In the genomic region with DNA sequence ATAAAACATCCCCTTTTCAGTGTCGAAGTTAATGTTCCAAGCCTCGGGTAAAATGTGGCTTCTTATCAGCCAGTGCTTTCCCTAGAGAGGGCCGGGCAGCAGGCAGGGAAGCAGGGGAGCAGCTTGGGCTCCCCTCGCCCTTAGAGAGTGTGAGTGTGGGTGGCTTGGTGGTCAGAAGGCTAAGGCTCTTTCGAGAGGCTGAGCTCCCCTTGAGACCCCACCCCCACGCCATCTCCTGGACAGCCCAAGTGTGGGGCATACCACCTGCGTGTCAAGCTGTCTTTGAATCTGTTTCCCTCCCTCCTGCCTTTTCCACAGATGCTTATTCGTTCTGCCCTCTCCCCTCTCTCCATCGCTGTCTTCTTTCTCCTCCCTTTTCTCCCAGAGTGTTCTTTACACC, we compare ENCODE assay signal across 10 cellular contexts.
DNase-seq lines count a peak whose midpoint lies in the region; ATAC-seq and TF ChIP-seq lines count a peak whose summit lies in the region.
"Had no signal": no experiment of that assay in that cellular context is flagged by ENCODE, and none has a peak within 500 bp of the region (broad histone marks: within the 10 kb centered on the region; RNA-seq: fewer than 3 reads in every experiment).

No MANE protein-coding gene starts in this region.

- H3K9me3 ChIP-seq in H9 (ENCODE audit: control insufficient read depth, low read depth, low read length), result no peaks in the 10 kb centered on the region
- no peaks in the 10 kb centered on the region for H3K9me3 ChIP-seq in CD4-positive, alpha-beta memory T cell (ENCODE audit: control insufficient read depth in 1 of 2, low read length in 2 of 2)
- H3K9me3 ChIP-seq: lower lobe of right lung had no signal

- H2BK15ac ChIP-seq in H9 (ENCODE audit: low read depth, low read length), result no peak overlapping the region
- no peak overlapping the region for H2BK15ac ChIP-seq in mesendoderm (replicated peaks; ENCODE audit: low read depth)

- H3K4me2 ChIP-seq in H9 (ENCODE audit: insufficient read depth, insufficient read length, low read length) (no peak overlapping the region), mesendoderm (ENCODE audit: low read length) (no peak overlapping the region)

- no CpG with 5 or more reads among the region's 9 CpGs for WGBS in H9 (ENCODE audit: extremely low coverage, insufficient read length, low lambda C conversion rate)
- WGBS in mesendoderm (ENCODE audit: extremely low coverage, insufficient coverage, low lambda C conversion rate), result no CpG with 5 or more reads among the region's 9 CpGs

- no peak for ATAC-seq in GM21723 (IDR thresholded peaks at IDR 0.05; ENCODE audit: unreplicated experiment)
- ATAC-seq in stimulated activated naive B cell treated with anti-CD40 and anti-IgM and Interleukin-4, amounts not matched to agents 10 μg/mL and 1 μg/mL and 100 μg/mL, for 72 hours (replicated peaks), result no peak

- H3K18ac ChIP-seq in H9 (ENCODE audit: insufficient read length, low read depth, low read length), result no peak overlapping the region
- H3K18ac ChIP-seq in mesendoderm (ENCODE audit: low read length), result no peak overlapping the region

- no peak overlapping the region for H3T11ph ChIP-seq in H9 (ENCODE audit: low read length)

- TF ChIP-seq CTCF in AG04449 (IDR thresholded peaks at IDR 0.05; ENCODE audit: insufficient read depth, low read length, missing control alignments) (peak; percentile 16), H9 (conservative IDR thresholded peaks at IDR 0.05) (peak; percentile 49; the same call in 2 of the 3 replicates)

- peaks cover 26 to 31% of the 10 kb centered on the region in 2 experiments for H3K4me1 Mint-ChIP-seq in H9
- H3K4me1 Mint-ChIP-seq in CD4-positive, alpha-beta memory T cell, result peaks cover 0 to 14% (median 7%) of the 10 kb centered on the region in 4 donors
- no peaks in the 10 kb centered on the region for H3K4me1 Mint-ChIP-seq in stimulated activated naive B cell treated with anti-CD40 and anti-IgM and Interleukin-4, amounts not matched to agents 10 μg/mL and 1 μg/mL and 100 μg/mL, for 72 hours
- H3K4me1 Mint-ChIP-seq: B cell had no signal

- POLR2A ChIA-PET in AG04449 (lab: Yijun Ruan, JAX), result interaction anchor here (0.7 kb wide), 1 partner anchor 14 kb away, joined by 3 read pairs; no protein-coding TSS in a partner anchor
- POLR2A ChIA-PET in CD4-positive, alpha-beta memory T cell (lab: Charles Lee; ENCODE audit: partially characterized antibody), result no interaction called here

- no peaks in the 10 kb centered on the region for H4K20me1 ChIP-seq in H9 (ENCODE audit: control insufficient read depth, insufficient read depth, insufficient read length)

- no peaks in the 10 kb centered on the region for H3K23me2 ChIP-seq in H9 (ENCODE audit: insufficient read length, low read depth, low read length, poor library complexity, severe bottlenecking)

- H4K91ac ChIP-seq in H9 (ENCODE audit: insufficient read length, low read depth, low read length), result no peak overlapping the region

- no peak overlapping the region for H2BK12ac ChIP-seq in H9 (ENCODE audit: insufficient read length, low read depth, low read length)

- CTCF ChIA-PET in AG04449 (lab: Yijun Ruan, JAX), result interaction anchor here (0.7 to 13.5 kb wide), 9 partner anchors 11 to 233 kb away, joined by 3 to 122 read pairs (median 5); no protein-coding TSS in a partner anchor
- CTCF ChIA-PET in CD4-positive, alpha-beta memory T cell (lab: Charles Lee; ENCODE audit: partially characterized antibody), result no interaction called here

- H3K79me1 ChIP-seq in H9 (ENCODE audit: insufficient read depth, low read depth, low read length, poor library complexity, severe bottlenecking), result no peaks in the 10 kb centered on the region
- H3K79me1 ChIP-seq in mesendoderm (ENCODE audit: low read length), result no peaks in the 10 kb centered on the region

- H3K56ac ChIP-seq in H9 (ENCODE audit: insufficient read length, low read depth, low read length) (no peak overlapping the region), mesendoderm (ENCODE audit: low read length) (no peak overlapping the region)

- H3K27me3 ChIP-seq in H9 (ENCODE audit: insufficient read depth, low read length) (no peaks in the 10 kb centered on the region; the same call in 1 of the 2 replicates), mesendoderm (ENCODE audit: insufficient read depth, low read length, poor library complexity) (no peaks in the 10 kb centered on the region)
- no peaks in the 10 kb centered on the region for H3K27me3 ChIP-seq in CD4-positive, alpha-beta memory T cell (ENCODE audit: insufficient read depth, low read length)

- no peak overlapping the region for H2AFZ ChIP-seq in H9 (ENCODE audit: low read length)

- H2BK120ac ChIP-seq in H9 (ENCODE audit: low read depth, low read length, poor library complexity, severe bottlenecking), result no peak overlapping the region
- no peak overlapping the region for H2BK120ac ChIP-seq in mesendoderm (ENCODE audit: low read depth, low read length)

- H3K36me3 Mint-ChIP-seq in H9 (ENCODE audit: insufficient read depth in 1 of 3, low read depth in 3 of 3), result no peaks in the 10 kb centered on the region
- H3K36me3 Mint-ChIP-seq in CD4-positive, alpha-beta memory T cell, result no peaks in the 10 kb centered on the region
- H3K36me3 Mint-ChIP-seq in stimulated activated naive B cell treated with anti-CD40 and anti-IgM and Interleukin-4, amounts not matched to agents 10 μg/mL and 1 μg/mL and 100 μg/mL, for 72 hours, result no peaks in the 10 kb centered on the region

- H3K36me3 ChIP-seq in mesendoderm (ENCODE audit: control insufficient read depth, insufficient read depth, low read length), result no peaks in the 10 kb centered on the region
- no peaks in the 10 kb centered on the region for H3K36me3 ChIP-seq in CD4-positive, alpha-beta memory T cell (ENCODE audit: insufficient read depth, low read length)
- H3K36me3 ChIP-seq: lower lobe of right lung had no signal

- no peak overlapping the region for H3K9ac ChIP-seq in H9 (ENCODE audit: extremely low read depth, insufficient read length, low read length)
- H3K9ac ChIP-seq in mesendoderm (ENCODE audit: low read length), result no peak overlapping the region

- no peaks in the 10 kb centered on the region for H3K4me1 ChIP-seq in H9 (ENCODE audit: insufficient read depth, low read length)
- H3K4me1 ChIP-seq in mesendoderm (ENCODE audit: control insufficient read depth, low read depth, low read length), result no peaks in the 10 kb centered on the region
- H3K4me1 ChIP-seq in CD4-positive, alpha-beta memory T cell (ENCODE audit: insufficient read depth, low read length), result peaks cover 11% of the 10 kb centered on the region

- H3K27me3 Mint-ChIP-seq in H9 (ENCODE audit: low read depth), result peaks cover 58% of the 10 kb centered on the region
- peaks cover 0 to 4% of the 10 kb centered on the region in 2 donors for H3K27me3 Mint-ChIP-seq in CD4-positive, alpha-beta memory T cell
- H3K27me3 Mint-ChIP-seq in stimulated activated naive B cell treated with anti-CD40 and anti-IgM and Interleukin-4, amounts not matched to agents 10 μg/mL and 1 μg/mL and 100 μg/mL, for 72 hours, result peaks cover 6 to 12% of the 10 kb centered on the region in 2 donors
- H3K27me3 Mint-ChIP-seq: B cell had no signal

- H3K79me2 ChIP-seq in H9 (ENCODE audit: insufficient read depth, low read length) (no peaks in the 10 kb centered on the region), mesendoderm (ENCODE audit: control insufficient read depth, insufficient read depth, low read length) (no peaks in the 10 kb centered on the region)

- H3K4me3 ChIP-seq in AG04449 (ENCODE audit: low read depth, low read length) (no peak overlapping the region), mesendoderm (ENCODE audit: low read length) (no peak overlapping the region)
- no peak overlapping the region for H3K4me3 ChIP-seq in CD4-positive, alpha-beta memory T cell (ENCODE audit: low read length in 2 of 2)
- H3K4me3 ChIP-seq: lower lobe of right lung had no signal

- H3K4ac ChIP-seq in H9 (ENCODE audit: low read depth, low read length) (no peak overlapping the region), mesendoderm (ENCODE audit: low read depth, low read length) (no peak overlapping the region)

- no peak overlapping the region for H4K5ac ChIP-seq in H9 (ENCODE audit: insufficient read length, low read depth, low read length)
- H4K5ac ChIP-seq in mesendoderm (ENCODE audit: low read length), result no peak overlapping the region

- no peak overlapping the region for H2BK5ac ChIP-seq in H9 (ENCODE audit: insufficient read length, low read length)
- no peak overlapping the region for H2BK5ac ChIP-seq in mesendoderm (ENCODE audit: low read length)

- H4K8ac ChIP-seq in H9 (replicated peaks; ENCODE audit: insufficient read length, low read depth, low read length), result no peak overlapping the region
- H4K8ac ChIP-seq in mesendoderm (ENCODE audit: low read depth, low read length), result no peak overlapping the region

- H3K27ac ChIP-seq in H9 (ENCODE audit: insufficient read length, low read depth, low read length), result no peak overlapping the region
- H3K27ac ChIP-seq in mesendoderm (ENCODE audit: low read depth, low read length), result no peak overlapping the region
- H3K27ac ChIP-seq in CD4-positive, alpha-beta memory T cell (ENCODE audit: low read depth, low read length), result no peak overlapping the region
- H3K27ac ChIP-seq: lower lobe of right lung had no signal

- no peak overlapping the region for H2AK5ac ChIP-seq in H9 (ENCODE audit: insufficient read length, low read length)
- no peak overlapping the region for H2AK5ac ChIP-seq in mesendoderm (ENCODE audit: low read length)

- intact Hi-C loops in CD4-positive, alpha-beta memory T cell (cut with micrococcal nuclease), result no loop called here

- H3K4me3 Mint-ChIP-seq in H9, result no peak overlapping the region
- H3K4me3 Mint-ChIP-seq in CD4-positive, alpha-beta memory T cell, result no peak overlapping the region
- no peak overlapping the region for H3K4me3 Mint-ChIP-seq in stimulated activated naive B cell treated with anti-CD40 and anti-IgM and Interleukin-4, amounts not matched to agents 10 μg/mL and 1 μg/mL and 100 μg/mL, for 72 hours
- H3K4me3 Mint-ChIP-seq: B cell had no signal

- DNase-seq in AG04449 (ENCODE audit: low read depth, low spot score) (no peak), H9 (no peak), cerebellar cortex (ENCODE audit: low spot score) (peak; percentile 10), mesendoderm (peak; percentile 55)
- DNase-seq in CD4-positive, alpha-beta memory T cell, result no peak
- DNase-seq in stimulated activated CD4-positive, alpha-beta T cell treated with anti-CD3 and anti-CD28 coated beads, Interleukin-12 subunit alpha, Interleukin-12 subunit beta, amount 100 ng/mL, for 4 hours, result no peak
- no peak for DNase-seq in stimulated activated naive B cell treated with anti-CD40 and anti-IgM and Interleukin-4, amounts not matched to agents 10 μg/mL and 1 μg/mL and 100 μg/mL, for 72 hours
- DNase-seq: lower lobe of right lung had no signal

- no peak overlapping the region for H3K14ac ChIP-seq in H9 (ENCODE audit: insufficient read depth, low read length)

- H3K9me3 Mint-ChIP-seq in H9, result no peaks in the 10 kb centered on the region
- H3K9me3 Mint-ChIP-seq in CD4-positive, alpha-beta memory T cell, result no peaks in the 10 kb centered on the region
- no peaks in the 10 kb centered on the region for H3K9me3 Mint-ChIP-seq in stimulated activated naive B cell treated with anti-CD40 and anti-IgM and Interleukin-4, amounts not matched to agents 10 μg/mL and 1 μg/mL and 100 μg/mL, for 72 hours

- H3K23ac ChIP-seq in H9 (ENCODE audit: insufficient read length, low read depth, low read length) (no peak overlapping the region), mesendoderm (ENCODE audit: low read length) (no peak overlapping the region)

- H2BK20ac ChIP-seq in H9 (ENCODE audit: low read depth, low read length, poor library complexity, severe bottlenecking), result no peak overlapping the region

- H3K27ac Mint-ChIP-seq in H9, result no peak overlapping the region; a peak in 1 of 7 replicates
- H3K27ac Mint-ChIP-seq in CD4-positive, alpha-beta memory T cell, result peak overlapping the region in 1 of 7 donors; percentile 79
- H3K27ac Mint-ChIP-seq in stimulated activated naive B cell treated with anti-CD40 and anti-IgM and Interleukin-4, amounts not matched to agents 10 μg/mL and 1 μg/mL and 100 μg/mL, for 72 hours, result no peak overlapping the region
- H3K27ac Mint-ChIP-seq: B cell had no signal

Comparison
In these comparisons a context has a peak if more than half of its experiments do, and no peak if none do; other contexts are left out.
1. DNase-seq: peak in cerebellar cortex (single experiment) and mesendoderm (single experiment); none in AG04449 (single experiment), H9 (single experiment), CD4-positive, alpha-beta memory T cell (0 of 5), stimulated activated CD4-positive, alpha-beta T cell treated with anti-CD3 and anti-CD28 coated beads, Interleukin-12 subunit alpha, Interleukin-12 subunit beta, amount 100 ng/mL, for 4 hours (single experiment) and stimulated activated naive B cell treated with anti-CD40 and anti-IgM and Interleukin-4, amounts not matched to agents 10 μg/mL and 1 μg/mL and 100 μg/mL, for 72 hours (single experiment).